Comparison of ENCODE assay signal across 29 cellular contexts in the genomic region with DNA sequence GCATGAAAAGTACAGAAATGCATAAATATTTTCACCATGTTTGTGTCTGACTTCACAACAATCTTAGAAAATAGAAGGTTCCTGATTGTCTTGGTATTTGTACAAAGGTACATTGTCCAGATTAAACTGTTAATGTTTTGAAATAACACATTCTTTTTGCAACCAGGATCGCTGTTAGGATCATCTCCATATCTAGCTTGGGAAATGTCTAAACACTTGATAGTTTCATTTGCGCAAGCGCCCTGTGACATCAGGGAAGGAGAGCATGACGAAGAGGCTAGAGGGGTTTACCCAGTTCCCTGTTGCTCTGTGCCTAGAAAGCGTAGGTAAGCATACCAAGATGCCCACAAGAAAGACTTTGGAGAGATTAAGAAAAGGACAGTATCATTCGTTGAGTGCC. TPM values are rescaled to one million over a fixed set of nuclear protein-coding genes. Genes with fewer than 3 reads are reported as not detected.
"Had no signal": no experiment of that assay in that cellular context is flagged by ENCODE, and none has a peak within 500 bp of the region (broad histone marks: within the 10 kb centered on the region; RNA-seq: fewer than 3 reads in every experiment).

No MANE protein-coding gene starts in this region.

- H3K27ac ChIP-seq: brain microvascular endothelial cell, coronary artery, dorsolateral prefrontal cortex, gastroesophageal sphincter, heart right ventricle, VCaP had no signal

- ATAC-seq: activated naive CD4-positive, alpha-beta T cell treated with anti-CD3 and anti-CD28 coated beads, Interleukin-2, amount 50 U/mL, for 72 hours; activated T-cell treated with anti-CD3 and anti-CD28 coated beads, Interleukin-2, amount 50 U/mL, for 72 hours; esophagus mucosa; gastroesophageal sphincter; heart right ventricle; WTC11 had no signal

- H3K4me3 ChIP-seq: coronary artery, dorsolateral prefrontal cortex, gastroesophageal sphincter, heart right ventricle had no signal

- H3K36me3 ChIP-seq: brain microvascular endothelial cell, heart right ventricle had no signal

- DNase-seq: activated CD4-positive, alpha-beta memory T cell treated with anti-CD3 and anti-CD28 coated beads, Interleukin-2, amount 10 ng/mL, durations not matched to agents 7 days and 5 days; activated CD4-positive, alpha-beta T cell treated with anti-CD3 and anti-CD28 coated beads for 1 hour; activated CD4-positive, alpha-beta T cell treated with anti-CD3 and anti-CD28 coated beads for 4 hours; activated CD4-positive, alpha-beta T cell treated with anti-CD3 and anti-CD28 coated beads, Interleukin-2, amount 10 ng/mL, durations not matched to agents 7 days and 5 days; activated CD4-positive, alpha-beta T cell treated with anti-CD3 and anti-CD28 coated beads, Interleukin-2, amount 50 U/mL, for 4 hours; activated CD8-positive, alpha-beta memory T cell treated with anti-CD3 and anti-CD28 coated beads, Interleukin-2, amount 50 U/mL, for 48 hours; activated gamma-delta T cell; activated naive CD4-positive, alpha-beta T cell; activated naive CD4-positive, alpha-beta T cell treated with anti-CD3 and anti-CD28 coated beads, Interleukin-2, amount 10 ng/mL, durations not matched to agents 7 days and 5 days; activated naive CD8-positive, alpha-beta T cell treated with anti-CD3 and anti-CD28 coated beads, Interleukin-2, amount 10 ng/mL, durations not matched to agents 7 days and 5 days; activated T-cell treated with anti-CD3 and anti-CD28 coated beads for 4 hours; activated T-cell treated with anti-CD3 and anti-CD28 coated beads, Interleukin-2, amount 50 U/mL, for 24 hours; activated T-cell treated with anti-CD3 and anti-CD28 coated beads, Interleukin-2, amount 50 U/mL, for 72 hours; amniotic stem cell; anterior cingulate cortex; brain microvascular endothelial cell; dorsolateral prefrontal cortex; effector memory CD4-positive, alpha-beta T cell; endodermal cell; foreskin melanocyte; heart right ventricle; T-helper 1 cell; T-helper 2 cell had no signal

- H3K9me3 ChIP-seq: gastroesophageal sphincter, heart right ventricle had no signal

- H3K27me3 ChIP-seq: brain microvascular endothelial cell, dorsolateral prefrontal cortex, gastroesophageal sphincter, heart right ventricle had no signal

- H3K4me1 ChIP-seq: gastroesophageal sphincter had no signal

RNA-seq across cellular contexts. Expression of a gene that starts 19.4 kb away (rescaled TPM):
- total RNA-seq: endodermal cell had no signal
